ENCODE assay signal across 8 cellular contexts in genomic region chr9:136481558-136481957, GRCh38. TPM values are rescaled to one million over a fixed set of nuclear protein-coding genes. Genes with fewer than 3 reads are reported as not detected.
DNase-seq lines count a peak whose midpoint lies in the region; FAIRE-seq and TF ChIP-seq lines count a peak whose summit lies in the region.

No MANE protein-coding gene starts in this region.

- DNase-seq in AG04450 (ENCODE audit: low read depth, low spot score), result no peak
- DNase-seq in bronchial epithelial cell (ENCODE audit: low read depth), result no peak
- no peak for DNase-seq in NCI-H1694 treated with DMSO at 0.1 percent for 48 hours (lab: John Stamatoyannopoulos, UW)
- no peak for DNase-seq in stimulated activated CD4-positive, alpha-beta T cell treated with anti-CD3 and anti-CD28 coated beads, Interleukin-4, amount 100 ng/mL, for 24 hours
- no peak for DNase-seq in NCI-H187 (lab: John Stamatoyannopoulos, UW)
- no peak for DNase-seq in SW 1271 (lab: John Stamatoyannopoulos, UW)

- H3K27me3 ChIP-seq in AG04450 (ENCODE audit: control insufficient read depth, insufficient read depth, low read length), result peaks cover 4% of the 10 kb centered on the region
- H3K27me3 ChIP-seq in KMS-11 (ENCODE audit: insufficient read depth, low read depth), result peaks cover 19% of the 10 kb centered on the region
- H3K27me3 ChIP-seq in bronchial epithelial cell (ENCODE audit: control insufficient read depth, insufficient read depth, low read length), result no peaks in the 10 kb centered on the region
- H3K27me3 ChIP-seq in muscle layer of duodenum (ENCODE audit: low read depth, low read length), result no peaks in the 10 kb centered on the region

- peaks cover 52% of the 10 kb centered on the region for H3K79me2 ChIP-seq in KMS-11 (ENCODE audit: insufficient read depth, low read depth)

- FAIRE-seq in bronchial epithelial cell (lab: Jason Lieb, UNC), result no peak

- no peak overlapping the region for H2AFZ ChIP-seq in KMS-11 (ENCODE audit: low read depth)

- POLR2A ChIA-PET in AG04450 (lab: Yijun Ruan, JAX), result no interaction called here

- H3K27ac ChIP-seq in AG04450 (ENCODE audit: low read depth, low read length) (no peak overlapping the region), KMS-11 (peak overlapping the region; percentile 66; the same call in 1 of the 2 replicates), muscle layer of duodenum (ENCODE audit: low read length) (peak overlapping the region; percentile 87)

- H3K9ac ChIP-seq in KMS-11, result peak overlapping the region; percentile 79; the same call in 1 of the 2 replicates

- H3K4me2 ChIP-seq in KMS-11, result peak overlapping the region; percentile 60

- H3K4me3 ChIP-seq in AG04450 (ENCODE audit: low read depth, low read length) (peak overlapping the region; percentile 84), KMS-11 (IDR thresholded peaks at IDR 0.05; ENCODE audit: insufficient read depth, low read depth, low read length) (peak overlapping the region; percentile 10), bronchial epithelial cell (ENCODE audit: low read depth, low read length) (peak overlapping the region; percentile 80), muscle layer of duodenum (ENCODE audit: low read depth in 1 of 2, low read length in 2 of 2) (peak overlapping the region; percentile 82 to 87)

- H4K20me1 ChIP-seq in KMS-11 (ENCODE audit: insufficient read depth), result peaks cover 19% of the 10 kb centered on the region; the same call in 1 of the 2 replicates

- CTCF ChIA-PET in AG04450 (lab: Charles Lee), result no interaction called here

- H3K4me1 ChIP-seq in KMS-11 (ENCODE audit: low read depth, poor library complexity, severe bottlenecking), result peaks cover 30% of the 10 kb centered on the region
- H3K4me1 ChIP-seq in muscle layer of duodenum (ENCODE audit: control insufficient read depth in 1 of 2, insufficient read depth in 2 of 2, low read length in 2 of 2), result peaks cover 6 to 28% of the 10 kb centered on the region in 2 donors

- no peaks in the 10 kb centered on the region; the same call in 1 of the 2 replicates for H3K9me3 ChIP-seq in AG04450 (ENCODE audit: control insufficient read depth, insufficient read depth, low read length)
- no peaks in the 10 kb centered on the region for H3K9me3 ChIP-seq in muscle layer of duodenum (ENCODE audit: control insufficient read depth in 1 of 2, low read length in 2 of 2)

- H3K36me3 ChIP-seq in KMS-11 (ENCODE audit: insufficient read depth) (no peaks in the 10 kb centered on the region; the same call in 1 of the 2 replicates), bronchial epithelial cell (ENCODE audit: control insufficient read depth, insufficient read depth, low read length) (peaks cover 11% of the 10 kb centered on the region), muscle layer of duodenum (ENCODE audit: control insufficient read depth in 1 of 2, insufficient read depth in 2 of 2, low read length in 2 of 2) (peaks cover 9 to 21% of the 10 kb centered on the region in 2 donors)

- TF ChIP-seq CTCF in AG04450 (IDR thresholded peaks at IDR 0.05; ENCODE audit: low read depth, low read length), result no peak
- no peak for TF ChIP-seq CTCF in KMS-11 (conservative IDR thresholded peaks at IDR 0.05; ENCODE audit: low read depth, low read length)
- no peak for TF ChIP-seq CTCF in bronchial epithelial cell (IDR thresholded peaks at IDR 0.05; ENCODE audit: insufficient read depth, low read length, severe bottlenecking)

RNA-seq across cellular contexts. Expression of gene SEC16A, which starts 1.3 kb away (rescaled TPM):
- 23.2 and 30.7 TPM in 2 replicates for polyA plus RNA-seq in AG04450 (2011; rRNA removed)
- polyA minus RNA-seq in AG04450 (2011; rRNA and poly(A)+ RNA removed), result 34.9 and 45.8 TPM in 2 replicates
- total RNA-seq in bronchial epithelial cell, result 13.7 and 20.5 TPM in 2 replicates

RNA-seq across cellular contexts. Expression of gene INPP5E, which starts 41.9 kb away (rescaled TPM):
- 4.3 and 5.2 TPM in 2 replicates for polyA plus RNA-seq in AG04450 (2011; rRNA removed)
- 4.0 and 4.9 TPM in 2 replicates for polyA minus RNA-seq in AG04450 (2011; rRNA and poly(A)+ RNA removed)
- 2.4 and 3.1 TPM in 2 replicates for total RNA-seq in bronchial epithelial cell

Comparison
In these comparisons a context has a peak if more than half of its experiments do, and no peak if none do; other contexts are left out.
1. H3K4me3 ChIP-seq: peak in every context shown above with its lines; median percentile 84 in muscle layer of duodenum; 84 in AG04450; 80 in bronchial epithelial cell; 10 in KMS-11.